In the genomic region with DNA sequence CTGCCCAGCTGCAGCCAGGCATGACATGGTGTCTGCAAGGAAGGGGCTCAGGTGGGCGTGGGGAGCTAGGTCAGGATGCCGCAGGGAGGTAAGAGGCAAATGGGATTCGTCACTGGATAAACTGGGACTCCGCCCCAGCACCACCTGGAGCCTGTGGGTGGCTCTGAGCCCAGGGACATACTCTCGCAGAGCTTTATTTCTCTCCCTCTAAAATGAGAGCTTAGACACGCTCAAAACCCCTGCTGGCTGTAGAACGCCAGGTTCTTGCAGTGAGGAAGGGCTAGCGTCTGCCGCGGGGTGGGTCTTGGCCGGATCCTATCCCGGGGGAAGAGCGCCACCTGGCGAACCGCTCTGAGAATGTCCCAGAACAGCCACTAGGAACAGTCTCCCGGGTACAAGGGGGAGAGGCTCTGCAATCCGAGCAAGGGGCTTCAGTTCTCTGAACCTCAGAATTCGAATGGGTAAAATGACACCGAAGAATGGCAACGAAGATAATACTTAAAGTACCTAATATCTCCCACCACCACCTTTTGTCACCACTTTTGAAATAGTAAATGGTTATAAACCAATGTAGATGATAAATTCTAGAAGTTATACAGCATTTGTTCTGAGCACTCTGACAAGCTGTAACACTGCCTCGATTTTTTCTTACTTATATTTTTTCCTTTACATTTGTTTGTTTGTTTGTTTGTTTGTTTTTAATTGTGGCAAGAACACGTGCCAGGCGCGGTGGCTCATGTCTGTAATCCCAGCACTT, we compare ENCODE assay signal across 7 cellular contexts. TPM values are rescaled to one million over a fixed set of nuclear protein-coding genes. Genes with fewer than 3 reads are reported as not detected.
DNase-seq lines count a peak whose midpoint lies in the region; ATAC-seq, FAIRE-seq and TF ChIP-seq lines count a peak whose summit lies in the region.

No MANE protein-coding gene starts in this region.

- H3K4me3 Mint-ChIP-seq in activated B cell treated with CpG ODN at 0.5 μM for 24 hours (peak overlapping the region; percentile 12), immature natural killer cell (peak overlapping the region in 2 of 5 donors; percentile 41 to 60)

- CTCF ChIA-PET in activated B cell treated with CpG ODN at 0.5 μM for 24 hours (lab: Charles Lee) = interaction anchor here (0.9 to 5.7 kb wide), 6 partner anchors 12 to 400 kb away, joined by 3 to 93 read pairs (median 4); a partner anchor contains a TSS

- H3K9me3 ChIP-seq in spleen = no peaks in the 10 kb centered on the region

- H3K27me3 ChIP-seq in bronchial epithelial cell (ENCODE audit: control insufficient read depth, insufficient read depth, low read length) (no peaks in the 10 kb centered on the region), spleen (replicated peaks in 1 of 7) (peaks cover 0 to 8% (median 0%) of the 10 kb centered on the region in 7 donors)

- H3K9me3 Mint-ChIP-seq in activated B cell treated with CpG ODN at 0.5 μM for 24 hours = no peaks in the 10 kb centered on the region
- H3K9me3 Mint-ChIP-seq in immature natural killer cell = no peaks in the 10 kb centered on the region

- intact Hi-C loops in activated B cell treated with CpG ODN at 0.5 μM for 24 hours (cut with micrococcal nuclease) = loop anchor here (1.0 to 5.0 kb wide), 6 partner anchors 314 to 860 kb away; a partner anchor contains a TSS
- intact Hi-C loops in spleen (cut with DNase I; ENCODE audit: low total_unique reads) = loop anchor here (5.0 kb wide), 1 partner anchor 330 kb away; no protein-coding TSS in a partner anchor

- H3K27ac ChIP-seq in spleen = no peak overlapping the region

- in situ Hi-C loops in GM13977 (cut with MboI; ENCODE audit: low pct_unique_long_range_greater_than_20kb, low sequenced_read_pairs, unreplicated experiment) = loop anchor here (10.0 kb wide), 1 partner anchor 328 kb away; no protein-coding TSS in a partner anchor

- H3K4me1 Mint-ChIP-seq in activated B cell treated with CpG ODN at 0.5 μM for 24 hours (peaks cover 7% of the 10 kb centered on the region), immature natural killer cell (peaks cover 5 to 10% of the 10 kb centered on the region in 2 donors)

- H3K36me3 ChIP-seq in bronchial epithelial cell (ENCODE audit: control insufficient read depth, insufficient read depth, low read length) (no peaks in the 10 kb centered on the region), spleen (no peaks in the 10 kb centered on the region)

- no peak for FAIRE-seq in bronchial epithelial cell (lab: Jason Lieb, UNC)

- H3K36me3 Mint-ChIP-seq in activated B cell treated with CpG ODN at 0.5 μM for 24 hours (ENCODE audit: low read depth) = no peaks in the 10 kb centered on the region
- H3K36me3 Mint-ChIP-seq in immature natural killer cell = no peaks in the 10 kb centered on the region

- POLR2A ChIA-PET in activated B cell treated with CpG ODN at 0.5 μM for 24 hours (lab: Charles Lee) = no interaction called here

- H3K27me3 Mint-ChIP-seq in activated B cell treated with CpG ODN at 0.5 μM for 24 hours (peaks cover 13% of the 10 kb centered on the region), immature natural killer cell (ENCODE audit: low read depth in 3 of 3) (peaks cover 2 to 13% (median 7%) of the 10 kb centered on the region in 3 donors)

- ATAC-seq in HG02884 (IDR thresholded peaks at IDR 0.05; ENCODE audit: unreplicated experiment) (peak; percentile 94), activated B cell treated with CpG ODN at 0.5 μM for 24 hours (ENCODE audit: low read depth) (peak; percentile 100)

- peaks cover 0 to 9% (median 6%) of the 10 kb centered on the region in 6 donors for H3K4me1 ChIP-seq in spleen

- DNase-seq in GM13977 (ENCODE audit: low spot score) = peak; percentile 77
- peak; percentile 69 for DNase-seq in NCI-H2171 (lab: John Stamatoyannopoulos, UW)
- DNase-seq in activated B cell treated with CpG ODN at 0.5 μM for 24 hours = peak; percentile 66
- DNase-seq in bronchial epithelial cell (ENCODE audit: low read depth) = peak; percentile 85
- DNase-seq in immature natural killer cell = peak; percentile 60 to 67 (median 66)
- peak; percentile 93 for DNase-seq in spleen

- TF ChIP-seq CTCF in GM13977 (IDR thresholded peaks at IDR 0.05; ENCODE audit: extremely low read depth, insufficient read depth, missing control alignments) = peak; percentile 82
- peak; percentile 59 for TF ChIP-seq CTCF in activated B cell treated with CpG ODN at 0.5 μM for 24 hours (IDR thresholded peaks at IDR 0.05)
- peak; percentile 86 for TF ChIP-seq CTCF in bronchial epithelial cell (IDR thresholded peaks at IDR 0.05; ENCODE audit: insufficient read depth, low read length, severe bottlenecking)
- TF ChIP-seq CTCF in spleen (IDR thresholded peaks at IDR 0.05 in 8 of 11, conservative IDR thresholded peaks at IDR 0.05 in 3 of 11) = peak; percentile 66 to 90 (median 81)

- H3K27ac Mint-ChIP-seq in activated B cell treated with CpG ODN at 0.5 μM for 24 hours (no peak overlapping the region), immature natural killer cell (no peak overlapping the region)

- H3K4me3 ChIP-seq in bronchial epithelial cell (ENCODE audit: low read depth, low read length) (peak overlapping the region; percentile 13), spleen (peak overlapping the region in 1 of 8 donors; percentile 44)

- TF ChIP-seq POLR2A in spleen (IDR thresholded peaks at IDR 0.05) = no peak

- 16 to 19% (median 18%) methylated on average over 20 to 24 of the region's 24 CpGs for WGBS in spleen, 5 donors

RNA-seq across cellular contexts. Expression of a gene that starts 53.2 kb away (rescaled TPM):
- total RNA-seq in activated B cell treated with CpG ODN at 0.5 μM for 24 hours (0.20 and 0.58 TPM in 2 replicates), bronchial epithelial cell (16.5 and 30.5 TPM in 2 replicates), spleen (10 to 100 TPM in 2 of 7 donors, 1 to 10 TPM in 5; 4.6 to 10.3 (median 7.0) TPM)
- polyA plus RNA-seq in immature natural killer cell (under 1 TPM in 2 of 3 donors, not detected in 1; 0.29 to 0.99 TPM), spleen (1 to 10 TPM in 1 of 3 donors, under 1 TPM in 2; 0.54 to 1.3 (median 0.74) TPM)
